1 cellular context compared by ENCODE assay signal in the genomic region with DNA sequence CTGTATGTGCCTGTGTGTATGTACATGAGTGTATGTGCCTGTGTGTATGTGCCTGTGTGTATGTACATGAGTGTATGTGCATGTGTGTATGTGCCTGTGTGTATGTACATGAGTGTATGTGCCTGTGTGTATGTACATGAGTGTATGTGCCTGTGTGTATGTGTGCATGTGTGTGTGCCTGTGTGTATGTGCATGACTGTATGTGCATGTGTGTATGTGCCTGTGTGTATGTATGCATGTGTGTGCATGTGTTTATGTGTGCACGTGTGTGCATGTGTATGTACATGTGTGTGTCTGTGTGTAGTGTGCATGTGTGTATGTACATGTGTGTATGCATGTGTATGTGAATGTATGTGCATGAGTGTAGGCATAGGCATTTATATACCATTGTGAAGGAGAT.
TF ChIP-seq lines count a peak whose summit lies in the region.

No MANE protein-coding gene starts in this region.

TF ChIP-seq in H1, 55 proteins besides CTCF, POLR2A, EP300 and RAD21 (continued from another document):
- TF ChIP-seq, protein P1, sequence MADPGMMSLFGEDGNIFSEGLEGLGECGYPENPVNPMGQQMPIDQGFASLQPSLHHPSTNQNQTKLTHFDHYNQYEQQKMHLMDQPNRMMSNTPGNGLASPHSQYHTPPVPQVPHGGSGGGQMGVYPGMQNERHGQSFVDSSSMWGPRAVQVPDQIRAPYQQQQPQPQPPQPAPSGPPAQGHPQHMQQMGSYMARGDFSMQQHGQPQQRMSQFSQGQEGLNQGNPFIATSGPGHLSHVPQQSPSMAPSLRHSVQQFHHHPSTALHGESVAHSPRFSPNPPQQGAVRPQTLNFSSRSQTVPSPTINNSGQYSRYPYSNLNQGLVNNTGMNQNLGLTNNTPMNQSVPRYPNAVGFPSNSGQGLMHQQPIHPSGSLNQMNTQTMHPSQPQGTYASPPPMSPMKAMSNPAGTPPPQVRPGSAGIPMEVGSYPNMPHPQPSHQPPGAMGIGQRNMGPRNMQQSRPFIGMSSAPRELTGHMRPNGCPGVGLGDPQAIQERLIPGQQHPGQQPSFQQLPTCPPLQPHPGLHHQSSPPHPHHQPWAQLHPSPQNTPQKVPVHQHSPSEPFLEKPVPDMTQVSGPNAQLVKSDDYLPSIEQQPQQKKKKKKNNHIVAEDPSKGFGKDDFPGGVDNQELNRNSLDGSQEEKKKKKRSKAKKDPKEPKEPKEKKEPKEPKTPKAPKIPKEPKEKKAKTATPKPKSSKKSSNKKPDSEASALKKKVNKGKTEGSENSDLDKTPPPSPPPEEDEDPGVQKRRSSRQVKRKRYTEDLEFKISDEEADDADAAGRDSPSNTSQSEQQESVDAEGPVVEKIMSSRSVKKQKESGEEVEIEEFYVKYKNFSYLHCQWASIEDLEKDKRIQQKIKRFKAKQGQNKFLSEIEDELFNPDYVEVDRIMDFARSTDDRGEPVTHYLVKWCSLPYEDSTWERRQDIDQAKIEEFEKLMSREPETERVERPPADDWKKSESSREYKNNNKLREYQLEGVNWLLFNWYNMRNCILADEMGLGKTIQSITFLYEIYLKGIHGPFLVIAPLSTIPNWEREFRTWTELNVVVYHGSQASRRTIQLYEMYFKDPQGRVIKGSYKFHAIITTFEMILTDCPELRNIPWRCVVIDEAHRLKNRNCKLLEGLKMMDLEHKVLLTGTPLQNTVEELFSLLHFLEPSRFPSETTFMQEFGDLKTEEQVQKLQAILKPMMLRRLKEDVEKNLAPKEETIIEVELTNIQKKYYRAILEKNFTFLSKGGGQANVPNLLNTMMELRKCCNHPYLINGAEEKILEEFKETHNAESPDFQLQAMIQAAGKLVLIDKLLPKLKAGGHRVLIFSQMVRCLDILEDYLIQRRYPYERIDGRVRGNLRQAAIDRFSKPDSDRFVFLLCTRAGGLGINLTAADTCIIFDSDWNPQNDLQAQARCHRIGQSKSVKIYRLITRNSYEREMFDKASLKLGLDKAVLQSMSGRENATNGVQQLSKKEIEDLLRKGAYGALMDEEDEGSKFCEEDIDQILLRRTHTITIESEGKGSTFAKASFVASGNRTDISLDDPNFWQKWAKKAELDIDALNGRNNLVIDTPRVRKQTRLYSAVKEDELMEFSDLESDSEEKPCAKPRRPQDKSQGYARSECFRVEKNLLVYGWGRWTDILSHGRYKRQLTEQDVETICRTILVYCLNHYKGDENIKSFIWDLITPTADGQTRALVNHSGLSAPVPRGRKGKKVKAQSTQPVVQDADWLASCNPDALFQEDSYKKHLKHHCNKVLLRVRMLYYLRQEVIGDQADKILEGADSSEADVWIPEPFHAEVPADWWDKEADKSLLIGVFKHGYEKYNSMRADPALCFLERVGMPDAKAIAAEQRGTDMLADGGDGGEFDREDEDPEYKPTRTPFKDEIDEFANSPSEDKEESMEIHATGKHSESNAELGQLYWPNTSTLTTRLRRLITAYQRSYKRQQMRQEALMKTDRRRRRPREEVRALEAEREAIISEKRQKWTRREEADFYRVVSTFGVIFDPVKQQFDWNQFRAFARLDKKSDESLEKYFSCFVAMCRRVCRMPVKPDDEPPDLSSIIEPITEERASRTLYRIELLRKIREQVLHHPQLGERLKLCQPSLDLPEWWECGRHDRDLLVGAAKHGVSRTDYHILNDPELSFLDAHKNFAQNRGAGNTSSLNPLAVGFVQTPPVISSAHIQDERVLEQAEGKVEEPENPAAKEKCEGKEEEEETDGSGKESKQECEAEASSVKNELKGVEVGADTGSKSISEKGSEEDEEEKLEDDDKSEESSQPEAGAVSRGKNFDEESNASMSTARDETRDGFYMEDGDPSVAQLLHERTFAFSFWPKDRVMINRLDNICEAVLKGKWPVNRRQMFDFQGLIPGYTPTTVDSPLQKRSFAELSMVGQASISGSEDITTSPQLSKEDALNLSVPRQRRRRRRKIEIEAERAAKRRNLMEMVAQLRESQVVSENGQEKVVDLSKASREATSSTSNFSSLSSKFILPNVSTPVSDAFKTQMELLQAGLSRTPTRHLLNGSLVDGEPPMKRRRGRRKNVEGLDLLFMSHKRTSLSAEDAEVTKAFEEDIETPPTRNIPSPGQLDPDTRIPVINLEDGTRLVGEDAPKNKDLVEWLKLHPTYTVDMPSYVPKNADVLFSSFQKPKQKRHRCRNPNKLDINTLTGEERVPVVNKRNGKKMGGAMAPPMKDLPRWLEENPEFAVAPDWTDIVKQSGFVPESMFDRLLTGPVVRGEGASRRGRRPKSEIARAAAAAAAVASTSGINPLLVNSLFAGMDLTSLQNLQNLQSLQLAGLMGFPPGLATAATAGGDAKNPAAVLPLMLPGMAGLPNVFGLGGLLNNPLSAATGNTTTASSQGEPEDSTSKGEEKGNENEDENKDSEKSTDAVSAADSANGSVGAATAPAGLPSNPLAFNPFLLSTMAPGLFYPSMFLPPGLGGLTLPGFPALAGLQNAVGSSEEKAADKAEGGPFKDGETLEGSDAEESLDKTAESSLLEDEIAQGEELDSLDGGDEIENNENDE (IDR thresholded peaks at IDR 0.05; ENCODE audit: insufficient replicate concordance, low read length), result no peak
- no peak for TF ChIP-seq CBX8 (IDR thresholded peaks at IDR 0.05; ENCODE audit: borderline replicate concordance, low read depth, low read length)
- no peak for TF ChIP-seq EZH2 (IDR thresholded peaks at IDR 0.05; ENCODE audit: low read depth, low read length, severe bottlenecking)
- TF ChIP-seq, protein P2, sequence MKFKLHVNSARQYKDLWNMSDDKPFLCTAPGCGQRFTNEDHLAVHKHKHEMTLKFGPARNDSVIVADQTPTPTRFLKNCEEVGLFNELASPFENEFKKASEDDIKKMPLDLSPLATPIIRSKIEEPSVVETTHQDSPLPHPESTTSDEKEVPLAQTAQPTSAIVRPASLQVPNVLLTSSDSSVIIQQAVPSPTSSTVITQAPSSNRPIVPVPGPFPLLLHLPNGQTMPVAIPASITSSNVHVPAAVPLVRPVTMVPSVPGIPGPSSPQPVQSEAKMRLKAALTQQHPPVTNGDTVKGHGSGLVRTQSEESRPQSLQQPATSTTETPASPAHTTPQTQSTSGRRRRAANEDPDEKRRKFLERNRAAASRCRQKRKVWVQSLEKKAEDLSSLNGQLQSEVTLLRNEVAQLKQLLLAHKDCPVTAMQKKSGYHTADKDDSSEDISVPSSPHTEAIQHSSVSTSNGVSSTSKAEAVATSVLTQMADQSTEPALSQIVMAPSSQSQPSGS (IDR thresholded peaks at IDR 0.05; ENCODE audit: low read length), result no peak
- TF ChIP-seq RBBP5 (IDR thresholded peaks at IDR 0.05; ENCODE audit: borderline replicate concordance, low read depth, low read length), result no peak
- no peak for TF ChIP-seq SRF (IDR thresholded peaks at IDR 0.05; ENCODE audit: low read depth, low read length)
- TF ChIP-seq SAP30 (IDR thresholded peaks at IDR 0.05; ENCODE audit: insufficient read depth, insufficient replicate concordance, low read length), result no peak
